26 cellular contexts compared by ENCODE assay signal in genomic region chr2:5719629-5720334, GRCh38. TPM values are rescaled to one million over a fixed set of nuclear protein-coding genes. Genes with fewer than 3 reads are reported as not detected.
"Had no signal": no experiment of that assay in that cellular context is flagged by ENCODE, and none has a peak within 500 bp of the region (broad histone marks: within the 10 kb centered on the region; RNA-seq: fewer than 3 reads in every experiment).

No MANE protein-coding gene starts in this region.

- H3K9me3 ChIP-seq: ovary, tibial nerve, uterus had no signal

- DNase-seq: islet precursor cell; left ventricle myocardium inferior; mesendoderm; naive thymus-derived CD4-positive, alpha-beta T cell; ovary; stimulated activated CD4-positive, alpha-beta T cell treated with anti-CD3 and anti-CD28 coated beads, Interleukin-1b, Interleukin-23, amount 100 ng/mL, for 48 hours; stimulated activated CD4-positive, alpha-beta T cell treated with anti-CD3 and anti-CD28 coated beads, Interleukin-2, amount 100 ng/mL, for 48 hours; stimulated activated CD4-positive, alpha-beta T cell treated with anti-CD3 and anti-CD28 coated beads, Interleukin-4, amount 100 ng/mL, for 4 hours; stimulated activated CD8-positive, alpha-beta memory T cell treated with anti-CD3 and anti-CD28 coated beads, Interleukin-4, amount 100 ng/mL, for 48 hours; stimulated activated naive CD4-positive, alpha-beta T cell treated with Interleukin-2 at 50 U/mL for 16 hours; stimulated activated naive CD8-positive, alpha-beta T cell treated with anti-CD3 and anti-CD28 coated beads, Interleukin-15, amount 100 ng/mL, for 72 hours; substantia nigra; uterus had no signal

- H3K4me1 ChIP-seq: left ventricle myocardium inferior, right atrium auricular region, tibial nerve, uterus had no signal

- H3K36me3 ChIP-seq: left ventricle myocardium inferior, ovary, right atrium auricular region, tibial nerve, uterus had no signal

- H3K4me1 Mint-ChIP-seq: naive thymus-derived CD4-positive, alpha-beta T cell; stimulated activated memory B cell treated with anti-CD40 and anti-IgM and Interleukin-4, amounts not matched to agents 10 μg/mL and 1 μg/mL and 100 μg/mL, for 72 hours; stimulated activated naive CD8-positive, alpha-beta T cell treated with anti-CD3 and anti-CD28 coated beads, Interleukin-15, amount 100 ng/mL, for 72 hours had no signal

- H3K27ac ChIP-seq: left ventricle myocardium inferior, ovary, right atrium auricular region, tibial nerve, uterus had no signal

- H3K27me3 ChIP-seq: ovary, right atrium auricular region, tibial nerve, uterus had no signal

- ATAC-seq: naive thymus-derived CD4-positive, alpha-beta T cell; natural killer cell treated with Interleukin-12 subunit alpha and Interleukin-12 subunit beta and Interleukin-15 and Interleukin-18, amount 100 ng/mL, for 72 hours; sciatic nerve; stimulated activated memory B cell treated with anti-CD40 and anti-IgM and Interleukin-4, amounts not matched to agents 10 μg/mL and 1 μg/mL and 100 μg/mL, for 72 hours; stimulated activated naive CD8-positive, alpha-beta T cell treated with anti-CD3 and anti-CD28 coated beads, Interleukin-15, amount 100 ng/mL, for 72 hours had no signal

- H3K36me3 Mint-ChIP-seq: mesothelial cell of epicardium; naive thymus-derived CD4-positive, alpha-beta T cell; natural killer cell treated with Interleukin-12 subunit alpha and Interleukin-12 subunit beta and Interleukin-15 and Interleukin-18, amount 100 ng/mL, for 72 hours; stimulated activated memory B cell treated with anti-CD40 and anti-IgM and Interleukin-4, amounts not matched to agents 10 μg/mL and 1 μg/mL and 100 μg/mL, for 72 hours had no signal

- H3K4me3 Mint-ChIP-seq: mesothelial cell of epicardium; naive thymus-derived CD4-positive, alpha-beta T cell; natural killer cell treated with Interleukin-12 subunit alpha and Interleukin-12 subunit beta and Interleukin-15 and Interleukin-18, amount 100 ng/mL, for 72 hours; stimulated activated memory B cell treated with anti-CD40 and anti-IgM and Interleukin-4, amounts not matched to agents 10 μg/mL and 1 μg/mL and 100 μg/mL, for 72 hours; stimulated activated naive CD8-positive, alpha-beta T cell treated with anti-CD3 and anti-CD28 coated beads, Interleukin-15, amount 100 ng/mL, for 72 hours had no signal

- H3K27ac Mint-ChIP-seq: mesothelial cell of epicardium; naive thymus-derived CD4-positive, alpha-beta T cell; natural killer cell treated with Interleukin-12 subunit alpha and Interleukin-12 subunit beta and Interleukin-15 and Interleukin-18, amount 100 ng/mL, for 72 hours; progenitor cell of endocrine pancreas; stimulated activated memory B cell treated with anti-CD40 and anti-IgM and Interleukin-4, amounts not matched to agents 10 μg/mL and 1 μg/mL and 100 μg/mL, for 72 hours; stimulated activated naive CD8-positive, alpha-beta T cell treated with anti-CD3 and anti-CD28 coated beads, Interleukin-15, amount 100 ng/mL, for 72 hours had no signal

- H3K4me3 ChIP-seq: left ventricle myocardium inferior, lung, ovary, right atrium auricular region, smooth muscle cell, tibial nerve, uterus had no signal

- H3K27me3 Mint-ChIP-seq: natural killer cell treated with Interleukin-12 subunit alpha and Interleukin-12 subunit beta and Interleukin-15 and Interleukin-18, amount 100 ng/mL, for 72 hours; progenitor cell of endocrine pancreas; stimulated activated memory B cell treated with anti-CD40 and anti-IgM and Interleukin-4, amounts not matched to agents 10 μg/mL and 1 μg/mL and 100 μg/mL, for 72 hours; stimulated activated naive CD8-positive, alpha-beta T cell treated with anti-CD3 and anti-CD28 coated beads, Interleukin-15, amount 100 ng/mL, for 72 hours; type B pancreatic cell had no signal

RNA-seq across cellular contexts. Expression of gene SOX11, which starts 27.6 kb away (rescaled TPM):
- total RNA-seq: naive thymus-derived CD4-positive, alpha-beta T cell; natural killer cell treated with Interleukin-12 subunit alpha and Interleukin-12 subunit beta and Interleukin-15 and Interleukin-18, amount 100 ng/mL, for 72 hours; omental fat pad; pulmonary artery endothelial cell; sciatic nerve; tibial nerve; ureter had no signal
- polyA plus RNA-seq: naive thymus-derived CD4-positive, alpha-beta T cell had no signal
